In the genomic region with DNA sequence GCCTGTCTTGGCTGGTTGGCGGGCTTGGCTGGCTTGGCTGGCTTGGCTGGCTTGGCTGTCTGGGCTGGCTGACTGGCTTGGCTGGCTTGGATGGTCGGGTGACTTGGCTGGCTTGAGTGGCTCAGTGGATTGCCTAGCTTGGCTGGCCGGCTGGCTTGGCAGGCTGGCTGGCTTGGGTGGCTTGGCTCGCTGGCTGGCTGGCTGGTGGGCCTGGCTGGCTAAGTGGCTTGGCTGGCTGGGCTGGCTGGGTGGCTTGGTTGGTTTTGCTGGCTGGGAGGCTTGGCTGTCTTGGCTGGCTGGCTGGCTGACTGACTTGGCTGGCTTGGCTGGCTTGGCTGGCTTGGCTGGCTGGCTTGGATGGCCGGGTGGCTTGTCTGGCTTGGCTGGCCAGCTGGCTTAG, we compare ENCODE assay signal across 7 cellular contexts.
A peak's percentile ranks its signal among the peaks of the same experiment; 100 is the strongest.
DNase-seq lines count a peak whose midpoint lies in the region; ATAC-seq, FAIRE-seq and TF ChIP-seq lines count a peak whose summit lies in the region.
"Not testable (repeated sequence)": the region's sequence is repeated elsewhere in the genome, so short reads cannot be mapped to it uniquely, and the experiment has no call there.

No MANE protein-coding gene starts in this region.

- FAIRE-seq in kidney (lab: Jason Lieb, UNC) = not testable (repeated sequence)

- H3K27me3 Mint-ChIP-seq in CD14-positive monocyte (ENCODE audit: low read depth in 3 of 3); natural killer cell treated with Interleukin-12 subunit alpha and Interleukin-12 subunit beta and Interleukin-15 and Interleukin-18, amount 100 ng/mL, for 72 hours; type B pancreatic cell: not testable (repeated sequence)

- H3K36me3 ChIP-seq in kidney (ENCODE audit: control insufficient read depth in 1 of 2, insufficient read depth in 2 of 2, low read length in 2 of 2); lower lobe of right lung; sigmoid colon: not testable (repeated sequence)

- H3K36me3 Mint-ChIP-seq in CD14-positive monocyte; natural killer cell treated with Interleukin-12 subunit alpha and Interleukin-12 subunit beta and Interleukin-15 and Interleukin-18, amount 100 ng/mL, for 72 hours; type B pancreatic cell: not testable (repeated sequence)

- TF ChIP-seq CTCF in CD14-positive monocyte (IDR thresholded peaks at IDR 0.05); kidney (IDR thresholded peaks at IDR 0.05; ENCODE audit: borderline replicate concordance, extremely low read depth, insufficient read depth); lower lobe of right lung (IDR thresholded peaks at IDR 0.05); sigmoid colon (IDR thresholded peaks at IDR 0.05); type B pancreatic cell (conservative IDR thresholded peaks at IDR 0.05): not testable (repeated sequence)

- not testable (repeated sequence) for H3K4me3 Mint-ChIP-seq in CD14-positive monocyte; natural killer cell treated with Interleukin-12 subunit alpha and Interleukin-12 subunit beta and Interleukin-15 and Interleukin-18, amount 100 ng/mL, for 72 hours; type B pancreatic cell

- peaks cover 4 to 23% (median 18%) of the 10 kb centered on the region in 7 donors for H3K9me3 Mint-ChIP-seq in CD14-positive monocyte
- not testable (repeated sequence) for H3K9me3 Mint-ChIP-seq in natural killer cell treated with Interleukin-12 subunit alpha and Interleukin-12 subunit beta and Interleukin-15 and Interleukin-18, amount 100 ng/mL, for 72 hours; type B pancreatic cell

- intact Hi-C loops in CD14-positive monocyte (cut with micrococcal nuclease); Right ventricle myocardium superior (cut with DNase I); kidney (cut with DNase I); lower lobe of right lung (cut with DNase I); sigmoid colon (cut with DNase I): not testable (repeated sequence)

- H3K27ac Mint-ChIP-seq in CD14-positive monocyte; natural killer cell treated with Interleukin-12 subunit alpha and Interleukin-12 subunit beta and Interleukin-15 and Interleukin-18, amount 100 ng/mL, for 72 hours; type B pancreatic cell: not testable (repeated sequence)

- not testable (repeated sequence) for H3K4me1 Mint-ChIP-seq in CD14-positive monocyte; natural killer cell treated with Interleukin-12 subunit alpha and Interleukin-12 subunit beta and Interleukin-15 and Interleukin-18, amount 100 ng/mL, for 72 hours (ENCODE audit: low read depth in 2 of 2); type B pancreatic cell (ENCODE audit: unreplicated experiment)

- not testable (repeated sequence) for H3K27ac ChIP-seq in kidney (ENCODE audit: low read depth in 2 of 2, low read length in 2 of 2); lower lobe of right lung; sigmoid colon

- not testable (repeated sequence) for H3K27me3 ChIP-seq in lower lobe of right lung (ENCODE audit: low read depth); sigmoid colon

- H3K4me1 ChIP-seq in kidney (ENCODE audit: control insufficient read depth in 1 of 2, insufficient read depth in 1 of 2, low read depth in 1 of 2, low read length in 2 of 2); lower lobe of right lung; sigmoid colon: not testable (repeated sequence)

- not testable (repeated sequence) for H3K9ac ChIP-seq in kidney (ENCODE audit: low read length in 2 of 2)

- 80 to 81% methylated on average over 2 to 3 of the region's 5 CpGs for WGBS in sigmoid colon, 2 donors

- not testable (repeated sequence) for ATAC-seq in Right ventricle myocardium superior (ENCODE audit: poor library complexity); lower lobe of right lung; natural killer cell treated with Interleukin-12 subunit alpha and Interleukin-12 subunit beta and Interleukin-15 and Interleukin-18, amount 100 ng/mL, for 72 hours

- DNase-seq in CD14-positive monocyte (ENCODE audit: low spot score) = peak; percentile 13
- DNase-seq in Right ventricle myocardium superior = peak; percentile 26
- DNase-seq in kidney = peak; percentile 60
- peak; percentile 32 for DNase-seq in lower lobe of right lung
- peak; percentile 60 for DNase-seq in natural killer cell treated with Interleukin-12 subunit alpha and Interleukin-12 subunit beta and Interleukin-15 and Interleukin-18, amount 100 ng/mL, for 72 hours (ENCODE audit: low spot score)
- peak; percentile 48 for DNase-seq in sigmoid colon
- peak; percentile 48 for DNase-seq in type B pancreatic cell (ENCODE audit: extremely low spot score, unreplicated experiment)

- TF ChIP-seq POLR2A in sigmoid colon (IDR thresholded peaks at IDR 0.05) = not testable (repeated sequence)

- H3K9me3 ChIP-seq in kidney (ENCODE audit: control insufficient read depth in 1 of 2, low read length in 2 of 2); lower lobe of right lung; sigmoid colon: not testable (repeated sequence)

- not testable (repeated sequence) for TF ChIP-seq EP300 in sigmoid colon (IDR thresholded peaks at IDR 0.05)

- H3K4me3 ChIP-seq in kidney (ENCODE audit: low read length in 2 of 2); lower lobe of right lung; sigmoid colon: not testable (repeated sequence)
